8 cellular contexts compared by ENCODE assay signal in the genomic region with DNA sequence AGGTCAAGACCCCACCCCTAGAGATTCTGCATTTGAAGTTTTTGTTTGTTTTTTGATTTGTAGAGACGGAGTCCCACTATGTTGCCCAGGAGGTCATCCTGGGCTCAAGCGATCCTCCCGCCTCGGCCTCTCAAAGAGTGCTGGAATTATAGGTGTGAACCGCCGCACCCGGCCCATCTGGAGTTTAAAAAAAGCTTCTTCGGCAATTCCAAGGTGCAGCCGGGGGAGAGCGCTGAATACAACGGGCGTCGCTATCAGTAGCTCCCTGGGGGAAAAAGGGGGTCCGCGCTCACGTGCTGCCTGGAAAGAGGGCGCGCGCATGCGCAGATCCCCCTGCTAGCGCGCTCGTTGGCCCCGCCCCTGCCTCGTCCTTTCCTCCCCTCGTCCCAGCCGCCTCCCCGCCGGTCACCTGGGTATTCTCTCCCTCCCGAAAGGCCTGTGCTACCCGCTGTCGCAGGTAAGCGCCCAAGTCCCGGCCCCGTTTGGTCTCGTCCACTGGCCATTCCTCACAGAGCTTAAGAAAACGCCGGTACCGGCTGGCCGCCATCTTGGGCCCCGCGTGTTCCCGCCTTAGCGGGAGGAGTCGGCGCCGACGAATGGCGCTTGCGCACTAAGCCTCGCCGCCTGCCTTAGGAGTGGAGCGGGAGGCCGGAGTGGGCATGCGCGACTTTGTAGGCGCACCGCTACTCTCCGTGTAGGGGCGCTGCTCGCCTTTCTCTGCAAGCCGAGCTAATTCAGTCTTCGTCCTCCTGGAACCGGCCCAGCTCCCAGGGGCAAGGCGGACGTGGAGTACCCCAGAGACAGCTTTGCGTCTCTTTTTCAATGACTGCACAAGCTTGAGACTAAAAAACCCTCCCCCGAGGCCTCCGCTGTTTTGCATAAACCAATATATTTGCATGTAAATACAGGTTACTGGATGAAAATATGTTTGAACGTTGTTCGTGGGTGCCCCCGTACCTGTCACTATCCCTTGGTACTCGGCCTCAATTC. TPM values are rescaled to one million over a fixed set of nuclear protein-coding genes. Genes with fewer than 3 reads are reported as not detected.
DNase-seq lines count a peak whose midpoint lies in the region; ATAC-seq and TF ChIP-seq lines count a peak whose summit lies in the region.

UQCC2 (minus strand) TSS at position 561 of the 990 bp plus-strand sequence; CDS start at position 547, 14 bp downstream.

- peak within 1 kb of the TSS; percentile 94 for H3K4me2 ChIP-seq in OCI-LY1 (ENCODE audit: low read length)

- peak within 1 kb of the TSS; percentile 90 for H2AFZ ChIP-seq in OCI-LY1 (ENCODE audit: low read length)

- H3K4me3 Mint-ChIP-seq in endothelial cell (ENCODE audit: unreplicated experiment) = peak within 1 kb of the TSS; percentile 93

- 0 out of 2 replicates have a peak, but pooled peaks cover 2% of the 10 kb centered on the region for H3K79me2 ChIP-seq in OCI-LY1 (ENCODE audit: insufficient read depth, low read length)

- no peaks in the 10 kb centered on the region for H3K9me2 ChIP-seq in OCI-LY1 (ENCODE audit: low read depth, low read length)

- peaks cover 43% of the 10 kb centered on the region for H3K4me1 ChIP-seq in OCI-LY1 (ENCODE audit: insufficient read depth, low read length, severe bottlenecking)

- H3K27me3 ChIP-seq in OCI-LY1 (ENCODE audit: insufficient read depth, low read length) = no peaks in the 10 kb centered on the region

- peak within 1 kb of the TSS; percentile 87 for H3K27ac ChIP-seq in OCI-LY1 (ENCODE audit: low read depth, low read length, poor library complexity, severe bottlenecking)

- DNase-seq in D341Med (ENCODE audit: low spot score) = peak; percentile 98
- DNase-seq in HuH-7 (ENCODE audit: low spot score) = peak; percentile 88
- DNase-seq in activated CD8-positive, alpha-beta memory T cell treated with anti-CD3 and anti-CD28 coated beads, Interleukin-2, amount 50 U/mL, for 4 hours = peak; percentile 96
- DNase-seq in endothelial cell (ENCODE audit: low spot score) = peak; percentile 97
- DNase-seq in midbrain (lab: John Stamatoyannopoulos, UW) = peak; percentile 97
- peak; percentile 94 to 98 for DNase-seq in stimulated activated CD8-positive, alpha-beta memory T cell treated with anti-CD3 and anti-CD28 coated beads, Interleukin-2, amount 100 ng/mL, for 1 hour (ENCODE audit: low read depth in 2 of 2)

- H3K4me1 Mint-ChIP-seq in endothelial cell (ENCODE audit: unreplicated experiment) = peaks cover 17% of the 10 kb centered on the region

- H3K9me3 Mint-ChIP-seq in endothelial cell (ENCODE audit: unreplicated experiment) = no peaks in the 10 kb centered on the region

- H3K36me3 ChIP-seq in OCI-LY1 (ENCODE audit: insufficient read depth, low read length) = peaks cover 43% of the 10 kb centered on the region

- H3K9ac ChIP-seq in OCI-LY1 (ENCODE audit: low read length) = peak within 1 kb of the TSS; percentile 83

- ATAC-seq in GM21447 (IDR thresholded peaks at IDR 0.05; ENCODE audit: unreplicated experiment) = peak; percentile 86

- TF ChIP-seq CTCF in OCI-LY1 (IDR thresholded peaks at IDR 0.05; ENCODE audit: low read length) (peak; percentile 59), endothelial cell (IDR thresholded peaks at IDR 0.05; ENCODE audit: unreplicated experiment) (no peak)

- peak within 1 kb of the TSS; percentile 70 for H3K4me3 ChIP-seq in OCI-LY1 (ENCODE audit: low read depth, low read length, poor library complexity, severe bottlenecking)

- H3K36me3 Mint-ChIP-seq in endothelial cell (ENCODE audit: low read depth, unreplicated experiment) = peaks cover 13% of the 10 kb centered on the region

- peak within 1 kb of the TSS; percentile 85 for H3K27ac Mint-ChIP-seq in endothelial cell (ENCODE audit: unreplicated experiment)

- no peaks in the 10 kb centered on the region for H3K9me3 ChIP-seq in OCI-LY1 (ENCODE audit: low read length)

- peaks cover 5% of the 10 kb centered on the region for H3K27me3 Mint-ChIP-seq in endothelial cell (ENCODE audit: unreplicated experiment)

- H3F3A ChIP-seq in OCI-LY1 (ENCODE audit: insufficient read depth, low read length) = no peaks in the 10 kb centered on the region

- H4K20me1 ChIP-seq in OCI-LY1 (ENCODE audit: insufficient read depth, low read length) = no peaks in the 10 kb centered on the region

RNA-seq across cellular contexts. Expression of gene UQCC2, which starts in this region (rescaled TPM):
- total RNA-seq in endothelial cell (ENCODE audit: unreplicated experiment) = 54.9 TPM

Comparison
In these comparisons a context has a peak if more than half of its experiments do, and no peak if none do; other contexts are left out.
1. Peak in every context shown above with its lines: DNase-seq, ATAC-seq, H3K4me3 ChIP-seq and H3K27ac ChIP-seq.